ENCODE assay signal across 8 cellular contexts in the genomic region with DNA sequence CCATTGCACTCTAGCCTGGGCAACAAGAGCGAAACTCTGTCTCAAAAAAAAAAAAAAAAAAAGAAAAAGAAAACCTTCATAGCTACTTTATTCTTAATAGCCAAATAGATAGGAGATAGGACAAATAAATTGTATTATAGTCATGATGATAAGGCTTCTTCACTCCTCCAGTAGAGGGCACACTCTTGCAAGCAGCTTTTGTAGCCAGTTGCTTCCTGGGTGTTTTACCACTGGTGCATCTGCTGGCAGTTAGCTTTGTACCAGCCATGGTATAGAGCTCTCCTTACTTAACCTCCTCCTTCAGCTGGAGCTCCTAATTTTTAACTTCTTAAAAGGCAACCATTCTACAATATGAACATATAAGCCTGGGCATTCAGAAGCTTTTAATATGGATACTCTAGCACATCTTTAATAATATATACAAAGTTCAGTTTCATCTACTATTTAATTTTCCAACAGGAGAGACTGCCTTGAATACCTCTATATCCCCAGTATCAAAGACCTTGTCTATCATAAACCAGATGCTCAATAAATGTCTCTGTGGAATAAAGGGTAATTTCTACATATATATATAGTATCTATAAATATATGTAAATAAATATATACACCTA. TPM values are rescaled to one million over a fixed set of nuclear protein-coding genes. Genes with fewer than 3 reads are reported as not detected.
DNase-seq lines count a peak whose midpoint lies in the region; ATAC-seq and TF ChIP-seq lines count a peak whose summit lies in the region.

No MANE protein-coding gene starts in this region.

- ATAC-seq in GM21576 (IDR thresholded peaks at IDR 0.05; ENCODE audit: unreplicated experiment) (peak; percentile 80), lower lobe of right lung (peak; percentile 81 to 82)

- no peak for TF ChIP-seq EP300 in tibial nerve (IDR thresholded peaks at IDR 0.05)

- peaks cover 4% of the 10 kb centered on the region for H3K9me3 Mint-ChIP-seq in mesothelial cell of epicardium

- H3K4me3 ChIP-seq in lower lobe of right lung (no peak overlapping the region), tibial nerve (no peak overlapping the region)

- H3K27ac ChIP-seq in lower lobe of right lung (no peak overlapping the region), tibial nerve (no peak overlapping the region)

- intact Hi-C loops in lower lobe of right lung (cut with DNase I), result no loop called here

- peak; percentile 64 for TF ChIP-seq CTCF in lower lobe of right lung (IDR thresholded peaks at IDR 0.05)
- TF ChIP-seq CTCF in tibial nerve (IDR thresholded peaks at IDR 0.05), result peak in 4 of 5 experiments; percentile 34 to 55 (median 44)
- no peak for TF ChIP-seq CTCF in mesothelial cell of epicardium (IDR thresholded peaks at IDR 0.05; ENCODE audit: unreplicated experiment)

- H3K27me3 ChIP-seq in lower lobe of right lung (ENCODE audit: low read depth), result no peaks in the 10 kb centered on the region
- H3K27me3 ChIP-seq in tibial nerve, result no peaks in the 10 kb centered on the region

- no peaks in the 10 kb centered on the region for H3K36me3 ChIP-seq in lower lobe of right lung
- no peaks in the 10 kb centered on the region for H3K36me3 ChIP-seq in tibial nerve

- H3K4me1 ChIP-seq in lower lobe of right lung (peaks cover 9% of the 10 kb centered on the region), tibial nerve (peaks cover 0 to 23% (median 2%) of the 10 kb centered on the region in 4 donors)

- 92 to 93% methylated on average over 1 of the region's 1 CpG for WGBS in tibial nerve, 2 donors

- H3K4me1 Mint-ChIP-seq in mesothelial cell of epicardium, result peaks cover 4% of the 10 kb centered on the region

- H3K9me3 ChIP-seq in lower lobe of right lung, result no peaks in the 10 kb centered on the region
- no peaks in the 10 kb centered on the region for H3K9me3 ChIP-seq in tibial nerve

- H3K4me3 Mint-ChIP-seq in mesothelial cell of epicardium, result no peak overlapping the region

- H3K27me3 Mint-ChIP-seq in mesothelial cell of epicardium (ENCODE audit: low read depth), result no peaks in the 10 kb centered on the region

- peaks cover 4% of the 10 kb centered on the region for H3K36me3 Mint-ChIP-seq in mesothelial cell of epicardium

- H3K27ac Mint-ChIP-seq in mesothelial cell of epicardium, result no peak overlapping the region

- TF ChIP-seq POLR2A in tibial nerve (IDR thresholded peaks at IDR 0.05), result no peak

- DNase-seq in DMS153 (lab: John Stamatoyannopoulos, UW) (peak; percentile 35), NAMALWA (ENCODE audit: low spot score) (peak; percentile 80), SKM-1 treated with dmso at 0.1 percent for 144 hours (lab: John Stamatoyannopoulos, UW; ENCODE audit: unreplicated experiment) (peak; percentile 54), dedifferentiated amniotic fluid mesenchymal stem cell (ENCODE audit: extremely low spot score) (peak; percentile 27), lower lobe of right lung (no peak), tibial nerve (ENCODE audit: low spot score in 2 of 2) (no peak), mesothelial cell of epicardium (ENCODE audit: low spot score in 2 of 2, unreplicated experiment in 2 of 2) (no peak)

RNA-seq across cellular contexts. Expression of a gene that starts 35.8 kb away (rescaled TPM):
- total RNA-seq in lower lobe of right lung, result 48.5 TPM
- total RNA-seq in tibial nerve, result 10 to 100 TPM; 48.7 to 70.7 (median 50.8) TPM
- 37.8 to 40.0 TPM (median 39.2 TPM) in 3 replicates for total RNA-seq in mesothelial cell of epicardium

Comparison
In these comparisons a context has a peak if more than half of its experiments do, and no peak if none do; other contexts are left out.
1. DNase-seq: peak in DMS153 (single experiment), NAMALWA (single experiment), SKM-1 treated with dmso at 0.1 percent for 144 hours (single experiment) and dedifferentiated amniotic fluid mesenchymal stem cell (single experiment); none in lower lobe of right lung (single experiment), tibial nerve (0 of 2) and mesothelial cell of epicardium (0 of 2).